In genomic region chr1:63923302-63923701, GRCh38 we compare ENCODE assay signal across 20 cellular contexts.
"Had no signal": no experiment of that assay in that cellular context is flagged by ENCODE, and none has a peak within 500 bp of the region (broad histone marks: within the 10 kb centered on the region; RNA-seq: fewer than 3 reads in every experiment).

No MANE protein-coding gene starts in this region.

- H3K9me3 Mint-ChIP-seq: activated B cell treated with CpG ODN at 0.5 μM for 24 hours; activated CD4-positive, alpha-beta memory T cell treated with anti-CD3 and anti-CD28 coated beads, Interleukin-2, amount 10 ng/mL, durations not matched to agents 7 days and 5 days; activated naive CD8-positive, alpha-beta T cell treated with anti-CD3 and anti-CD28 coated beads, Interleukin-2, amount 50 U/mL, for 24 hours; activated T-helper 17 cell treated with anti-CD3 and anti-CD28 coated beads, Interleukin-2, amount 50 U/mL, for 72 hours; dendritic cell treated with granulocyte-macrophage colony-stimulating factor and Interleukin-4, amounts not matched to agents 40 ng/mL and 50 ng/mL, for 4 days; stimulated activated naive CD8-positive, alpha-beta T cell treated with anti-CD3 and anti-CD28 coated beads, Interleukin-15, Interleukin-2, amounts not matched to agents 100 ng/mL and 50 ng/mL, for 24 hours; T-helper 2 cell treated with Interferon-gamma antibody and Interleukin-4, amounts not matched to agents 5 μg/mL and 100 μg/mL, for 36 hours; type B pancreatic cell had no signal

- H3K36me3 ChIP-seq: gastroesophageal sphincter had no signal

- H3K4me3 ChIP-seq: gastroesophageal sphincter, lung, skin epidermis had no signal

- H3K4me3 Mint-ChIP-seq: activated B cell treated with CpG ODN at 0.5 μM for 24 hours; activated CD4-positive, alpha-beta memory T cell treated with anti-CD3 and anti-CD28 coated beads, Interleukin-2, amount 10 ng/mL, durations not matched to agents 7 days and 5 days; activated naive CD8-positive, alpha-beta T cell treated with anti-CD3 and anti-CD28 coated beads, Interleukin-2, amount 50 U/mL, for 24 hours; activated T-helper 17 cell treated with anti-CD3 and anti-CD28 coated beads, Interleukin-2, amount 50 U/mL, for 72 hours; dendritic cell treated with granulocyte-macrophage colony-stimulating factor and Interleukin-4, amounts not matched to agents 40 ng/mL and 50 ng/mL, for 4 days; nephron progenitor cell; stimulated activated naive CD8-positive, alpha-beta T cell treated with anti-CD3 and anti-CD28 coated beads, Interleukin-15, Interleukin-2, amounts not matched to agents 100 ng/mL and 50 ng/mL, for 24 hours; T-helper 2 cell treated with Interferon-gamma antibody and Interleukin-4, amounts not matched to agents 5 μg/mL and 100 μg/mL, for 36 hours; type B pancreatic cell had no signal

- H3K27me3 Mint-ChIP-seq: activated CD4-positive, alpha-beta memory T cell treated with anti-CD3 and anti-CD28 coated beads, Interleukin-2, amount 10 ng/mL, durations not matched to agents 7 days and 5 days; activated naive CD8-positive, alpha-beta T cell treated with anti-CD3 and anti-CD28 coated beads, Interleukin-2, amount 50 U/mL, for 24 hours; dendritic cell treated with granulocyte-macrophage colony-stimulating factor and Interleukin-4, amounts not matched to agents 40 ng/mL and 50 ng/mL, for 4 days; stimulated activated naive CD8-positive, alpha-beta T cell treated with anti-CD3 and anti-CD28 coated beads, Interleukin-15, Interleukin-2, amounts not matched to agents 100 ng/mL and 50 ng/mL, for 24 hours had no signal

- ATAC-seq: activated naive CD8-positive, alpha-beta T cell treated with anti-CD3 and anti-CD28 coated beads, Interleukin-2, amount 50 U/mL, for 24 hours; activated T-helper 17 cell treated with anti-CD3 and anti-CD28 coated beads, Interleukin-2, amount 50 U/mL, for 72 hours; esophagus mucosa; gastroesophageal sphincter had no signal

- H3K27ac ChIP-seq: gastroesophageal sphincter, skin epidermis had no signal

- DNase-seq: activated B cell treated with CpG ODN at 0.5 μM for 24 hours; activated CD4-positive, alpha-beta memory T cell treated with anti-CD3 and anti-CD28 coated beads, Interleukin-2, amount 10 ng/mL, durations not matched to agents 7 days and 5 days; activated CD4-positive, alpha-beta T cell treated with anti-CD3 and anti-CD28 coated beads for 4 hours; activated naive CD4-positive, alpha-beta T cell treated with Interleukin-2 at 50 U/mL for 16 hours; activated naive CD8-positive, alpha-beta T cell treated with anti-CD3 and anti-CD28 coated beads, Interleukin-2, amount 50 U/mL, for 24 hours; activated T-cell treated with anti-CD3 and anti-CD28 coated beads, Interleukin-2, amount 50 U/mL, for 1 hour; anterior cingulate cortex; effector CD8-positive, alpha-beta T cell; nephron progenitor cell; nucleus accumbens; posterior cingulate gyrus had no signal

- H3K36me3 Mint-ChIP-seq: type B pancreatic cell had no signal

- H3K4me1 Mint-ChIP-seq: activated B cell treated with CpG ODN at 0.5 μM for 24 hours; activated CD4-positive, alpha-beta memory T cell treated with anti-CD3 and anti-CD28 coated beads, Interleukin-2, amount 10 ng/mL, durations not matched to agents 7 days and 5 days; activated naive CD8-positive, alpha-beta T cell treated with anti-CD3 and anti-CD28 coated beads, Interleukin-2, amount 50 U/mL, for 24 hours; activated T-helper 17 cell treated with anti-CD3 and anti-CD28 coated beads, Interleukin-2, amount 50 U/mL, for 72 hours had no signal

- H3K27ac Mint-ChIP-seq: activated B cell treated with CpG ODN at 0.5 μM for 24 hours; activated CD4-positive, alpha-beta memory T cell treated with anti-CD3 and anti-CD28 coated beads, Interleukin-2, amount 10 ng/mL, durations not matched to agents 7 days and 5 days; activated naive CD8-positive, alpha-beta T cell treated with anti-CD3 and anti-CD28 coated beads, Interleukin-2, amount 50 U/mL, for 24 hours; activated T-helper 17 cell treated with anti-CD3 and anti-CD28 coated beads, Interleukin-2, amount 50 U/mL, for 72 hours; dendritic cell treated with granulocyte-macrophage colony-stimulating factor and Interleukin-4, amounts not matched to agents 40 ng/mL and 50 ng/mL, for 4 days; nephron progenitor cell; stimulated activated naive CD8-positive, alpha-beta T cell treated with anti-CD3 and anti-CD28 coated beads, Interleukin-15, Interleukin-2, amounts not matched to agents 100 ng/mL and 50 ng/mL, for 24 hours; T-helper 2 cell treated with Interferon-gamma antibody and Interleukin-4, amounts not matched to agents 5 μg/mL and 100 μg/mL, for 36 hours had no signal

- H3K9me3 ChIP-seq: gastroesophageal sphincter had no signal

- H3K27me3 ChIP-seq: gastroesophageal sphincter had no signal
